8 cellular contexts compared by ENCODE assay signal in the genomic region with DNA sequence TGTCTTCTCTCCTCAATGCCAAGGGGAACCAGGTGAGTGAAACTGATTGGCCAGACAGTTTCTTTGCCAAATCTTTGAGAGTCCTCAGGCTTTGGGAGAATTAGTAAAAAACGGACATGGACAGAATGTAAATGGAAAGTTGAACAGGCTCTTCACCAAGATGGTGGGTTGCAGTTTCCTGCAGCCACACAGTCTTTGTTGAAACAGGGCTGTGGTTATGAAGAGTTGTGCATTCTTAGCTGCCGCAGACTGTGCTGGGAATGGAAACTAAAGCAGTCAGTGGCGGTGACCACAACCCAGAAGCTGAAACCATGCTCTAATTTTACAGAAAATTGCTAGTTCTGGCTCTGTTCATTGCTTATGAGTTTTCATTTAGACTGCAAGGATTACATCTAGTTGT. TPM values are rescaled to one million over a fixed set of nuclear protein-coding genes. Genes with fewer than 3 reads are reported as not detected.
DNase-seq lines count a peak whose midpoint lies in the region; ATAC-seq and TF ChIP-seq lines count a peak whose summit lies in the region.

No MANE protein-coding gene starts in this region.

- no peaks in the 10 kb centered on the region for H3K9me3 Mint-ChIP-seq in endothelial cell (ENCODE audit: unreplicated experiment)

- H3K27ac Mint-ChIP-seq in endothelial cell (ENCODE audit: unreplicated experiment) = no peak overlapping the region

- H3K4me3 Mint-ChIP-seq in endothelial cell (ENCODE audit: unreplicated experiment) = no peak overlapping the region

- peak; percentile 67 to 75 for DNase-seq in activated T-cell treated with anti-CD3 and anti-CD28 coated beads, Interleukin-2, amount 50 U/mL, for 48 hours
- peak; percentile 22 for DNase-seq in stimulated activated CD8-positive, alpha-beta memory T cell treated with anti-CD3 and anti-CD28 coated beads, Interleukin-12 subunit alpha, Interleukin-12 subunit beta, amount 100 ng/mL, for 24 hours (ENCODE audit: extremely low read depth)
- DNase-seq in epidermal melanocyte (ENCODE audit: insufficient read length, low spot score) (no peak), endothelial cell (ENCODE audit: low spot score) (no peak), hippocampal formation (lab: John Stamatoyannopoulos, UW) (no peak), NCI-H2171 (lab: John Stamatoyannopoulos, UW) (no peak)

- no peaks in the 10 kb centered on the region for H3K4me1 Mint-ChIP-seq in endothelial cell (ENCODE audit: unreplicated experiment)

- TF ChIP-seq CTCF in endothelial cell (IDR thresholded peaks at IDR 0.05; ENCODE audit: unreplicated experiment) = no peak

- no peaks in the 10 kb centered on the region for H3K27me3 Mint-ChIP-seq in endothelial cell (ENCODE audit: unreplicated experiment)

- ATAC-seq in GM19438 (IDR thresholded peaks at IDR 0.05; ENCODE audit: low read depth, unreplicated experiment) (peak; percentile 98), HG03439 (IDR thresholded peaks at IDR 0.05; ENCODE audit: unreplicated experiment) (peak; percentile 96)

- H3K36me3 Mint-ChIP-seq in endothelial cell (ENCODE audit: low read depth, unreplicated experiment) = peaks cover 1% of the 10 kb centered on the region

RNA-seq across cellular contexts. Expression of a gene that starts 42.1 kb away (rescaled TPM):
- 42.7 TPM for total RNA-seq in endothelial cell (ENCODE audit: unreplicated experiment)

Comparison
In these comparisons a context has a peak if more than half of its experiments do, and no peak if none do; other contexts are left out.
1. DNase-seq: peak in activated T-cell treated with anti-CD3 and anti-CD28 coated beads, Interleukin-2, amount 50 U/mL, for 48 hours (2 of 2) and stimulated activated CD8-positive, alpha-beta memory T cell treated with anti-CD3 and anti-CD28 coated beads, Interleukin-12 subunit alpha, Interleukin-12 subunit beta, amount 100 ng/mL, for 24 hours (single experiment); none in epidermal melanocyte (single experiment), endothelial cell (single experiment), hippocampal formation (0 of 2) and NCI-H2171 (single experiment).